ENCODE assay signal across 1 cellular context in genomic region chr15:74783808-74784175, GRCh38.
TF ChIP-seq lines count a peak whose summit lies in the region.

No MANE protein-coding gene starts in this region.

TF ChIP-seq in HCT116, 20 proteins besides CTCF, POLR2A, EP300 and RAD21 (continued from another document):
- TF ChIP-seq CBX3 (IDR thresholded peaks at IDR 0.05; ENCODE audit: low read depth): no peak
- no peak for TF ChIP-seq POLR2AphosphoS5 (IDR thresholded peaks at IDR 0.05; ENCODE audit: low read depth, low read length)
- no peak for TF ChIP-seq REST (IDR thresholded peaks at IDR 0.05; ENCODE audit: low read depth)
- no peak for TF ChIP-seq SRF (IDR thresholded peaks at IDR 0.05; ENCODE audit: low read depth)
